ENCODE assay signal across 30 cellular contexts in genomic region chr1:81556968-81557367, GRCh38.
"Had no signal": no experiment of that assay in that cellular context is flagged by ENCODE, and none has a peak within 500 bp of the region (broad histone marks: within the 10 kb centered on the region; RNA-seq: fewer than 3 reads in every experiment).

No MANE protein-coding gene starts in this region.

- H3K36me3 ChIP-seq: adrenal gland, ascending aorta, breast epithelium, cardiac muscle cell, esophagus squamous epithelium, gastroesophageal sphincter had no signal

- H3K9me3 Mint-ChIP-seq: activated CD8-positive, alpha-beta T cell treated with anti-CD3 and anti-CD28 coated beads for 36 hours; activated naive CD4-positive, alpha-beta T cell treated with anti-CD3 and anti-CD28 coated beads for 36 hours; activated naive CD4-positive, alpha-beta T cell treated with anti-CD3 and anti-CD28 coated beads, Interleukin-2, amount 50 U/mL, for 24 hours; activated naive CD8-positive, alpha-beta T cell treated with anti-CD3 and anti-CD28 coated beads for 36 hours; activated naive CD8-positive, alpha-beta T cell treated with anti-CD3 and anti-CD28 coated beads, Interleukin-2, amount 50 U/mL, for 24 hours; activated T-helper 17 cell treated with anti-CD3 and anti-CD28 coated beads, Interleukin-2, amount 50 U/mL, for 72 hours; brain; dendritic cell treated with granulocyte-macrophage colony-stimulating factor and Interleukin-4, amounts not matched to agents 40 ng/mL and 50 ng/mL, for 4 days had no signal

- H3K27ac Mint-ChIP-seq: activated CD8-positive, alpha-beta T cell treated with anti-CD3 and anti-CD28 coated beads for 36 hours; activated naive CD4-positive, alpha-beta T cell treated with anti-CD3 and anti-CD28 coated beads for 36 hours; activated naive CD4-positive, alpha-beta T cell treated with anti-CD3 and anti-CD28 coated beads, Interleukin-2, amount 50 U/mL, for 24 hours; activated naive CD8-positive, alpha-beta T cell treated with anti-CD3 and anti-CD28 coated beads for 36 hours; activated naive CD8-positive, alpha-beta T cell treated with anti-CD3 and anti-CD28 coated beads, Interleukin-2, amount 50 U/mL, for 24 hours; activated T-helper 17 cell treated with anti-CD3 and anti-CD28 coated beads, Interleukin-2, amount 50 U/mL, for 72 hours; brain; dendritic cell treated with granulocyte-macrophage colony-stimulating factor and Interleukin-4, amounts not matched to agents 40 ng/mL and 50 ng/mL, for 4 days; effector memory CD8-positive, alpha-beta T cell had no signal

- H3K4me1 Mint-ChIP-seq: activated naive CD4-positive, alpha-beta T cell treated with anti-CD3 and anti-CD28 coated beads, Interleukin-2, amount 50 U/mL, for 24 hours; activated naive CD8-positive, alpha-beta T cell treated with anti-CD3 and anti-CD28 coated beads for 36 hours; activated naive CD8-positive, alpha-beta T cell treated with anti-CD3 and anti-CD28 coated beads, Interleukin-2, amount 50 U/mL, for 24 hours; activated T-helper 17 cell treated with anti-CD3 and anti-CD28 coated beads, Interleukin-2, amount 50 U/mL, for 72 hours; brain had no signal

- H3K4me3 Mint-ChIP-seq: activated CD8-positive, alpha-beta T cell treated with anti-CD3 and anti-CD28 coated beads for 36 hours; activated naive CD4-positive, alpha-beta T cell treated with anti-CD3 and anti-CD28 coated beads for 36 hours; activated naive CD4-positive, alpha-beta T cell treated with anti-CD3 and anti-CD28 coated beads, Interleukin-2, amount 50 U/mL, for 24 hours; activated naive CD8-positive, alpha-beta T cell treated with anti-CD3 and anti-CD28 coated beads for 36 hours; activated naive CD8-positive, alpha-beta T cell treated with anti-CD3 and anti-CD28 coated beads, Interleukin-2, amount 50 U/mL, for 24 hours; activated T-cell treated with anti-CD3 and anti-CD28 coated beads, Interleukin-2, amount 50 U/mL, for 4 hours; activated T-helper 17 cell treated with anti-CD3 and anti-CD28 coated beads, Interleukin-2, amount 50 U/mL, for 72 hours; brain; dendritic cell treated with granulocyte-macrophage colony-stimulating factor and Interleukin-4, amounts not matched to agents 40 ng/mL and 50 ng/mL, for 4 days; effector memory CD8-positive, alpha-beta T cell had no signal

- H3K4me3 ChIP-seq: adrenal gland, ascending aorta, breast epithelium, cardiac muscle cell, coronary artery, dorsolateral prefrontal cortex, esophagus squamous epithelium, gastroesophageal sphincter had no signal

- DNase-seq: activated CD4-positive, alpha-beta T cell treated with anti-CD3 and anti-CD28 coated beads for 1 hour; activated CD4-positive, alpha-beta T cell treated with anti-CD3 and anti-CD28 coated beads for 48 hours; activated CD4-positive, alpha-beta T cell treated with anti-CD3 and anti-CD28 coated beads, Interleukin-2, amount 50 U/mL, for 1 hour; activated CD4-positive, alpha-beta T cell treated with anti-CD3 and anti-CD28 coated beads, Interleukin-2, amount 50 U/mL, for 48 hours; activated CD8-positive, alpha-beta memory T cell treated with anti-CD3 and anti-CD28 coated beads for 24 hours; activated CD8-positive, alpha-beta T cell treated with anti-CD3 and anti-CD28 coated beads for 36 hours; activated effector memory CD4-positive, alpha-beta T cell treated with Interleukin-2 at 50 U/mL for 16 hours; activated naive CD4-positive, alpha-beta T cell treated with anti-CD3 and anti-CD28 coated beads for 36 hours; activated naive CD8-positive, alpha-beta T cell treated with anti-CD3 and anti-CD28 coated beads for 36 hours; activated naive CD8-positive, alpha-beta T cell treated with anti-CD3 and anti-CD28 coated beads, Interleukin-2, amount 50 U/mL, for 24 hours; activated T-cell treated with anti-CD3 and anti-CD28 coated beads, Interleukin-2, amount 50 U/mL, for 4 hours; adrenal gland; amygdala; central memory CD4-positive, alpha-beta T cell; cerebellar nuclear complex; dorsolateral prefrontal cortex; effector memory CD8-positive, alpha-beta T cell; erythroblast; esophagus squamous epithelium; foreskin melanocyte; T-helper 2 cell had no signal

- H3K27me3 Mint-ChIP-seq: activated CD8-positive, alpha-beta T cell treated with anti-CD3 and anti-CD28 coated beads for 36 hours; activated naive CD4-positive, alpha-beta T cell treated with anti-CD3 and anti-CD28 coated beads, Interleukin-2, amount 50 U/mL, for 24 hours; activated naive CD8-positive, alpha-beta T cell treated with anti-CD3 and anti-CD28 coated beads for 36 hours; activated naive CD8-positive, alpha-beta T cell treated with anti-CD3 and anti-CD28 coated beads, Interleukin-2, amount 50 U/mL, for 24 hours; activated T-helper 17 cell treated with anti-CD3 and anti-CD28 coated beads, Interleukin-2, amount 50 U/mL, for 72 hours; dendritic cell treated with granulocyte-macrophage colony-stimulating factor and Interleukin-4, amounts not matched to agents 40 ng/mL and 50 ng/mL, for 4 days; effector memory CD8-positive, alpha-beta T cell had no signal

- H3K9me3 ChIP-seq: adrenal gland, ascending aorta, breast epithelium, esophagus squamous epithelium, gastroesophageal sphincter had no signal

- ATAC-seq: activated CD8-positive, alpha-beta T cell treated with anti-CD3 and anti-CD28 coated beads for 36 hours; activated naive CD8-positive, alpha-beta T cell treated with anti-CD3 and anti-CD28 coated beads, Interleukin-2, amount 50 U/mL, for 24 hours; activated T-cell treated with anti-CD3 and anti-CD28 coated beads, Interleukin-2, amount 50 U/mL, for 4 hours; activated T-helper 17 cell treated with anti-CD3 and anti-CD28 coated beads, Interleukin-2, amount 50 U/mL, for 72 hours; effector memory CD8-positive, alpha-beta T cell; gastroesophageal sphincter had no signal

- H3K4me1 ChIP-seq: adrenal gland, ascending aorta, breast epithelium, gastroesophageal sphincter had no signal

- H3K36me3 Mint-ChIP-seq: activated naive CD4-positive, alpha-beta T cell treated with anti-CD3 and anti-CD28 coated beads, Interleukin-2, amount 50 U/mL, for 24 hours; activated naive CD8-positive, alpha-beta T cell treated with anti-CD3 and anti-CD28 coated beads for 36 hours; brain had no signal

- H3K27me3 ChIP-seq: adrenal gland, ascending aorta, breast epithelium, cardiac muscle cell, dorsolateral prefrontal cortex, esophagus squamous epithelium, gastroesophageal sphincter had no signal

- H3K27ac ChIP-seq: adrenal gland, ascending aorta, breast epithelium, cardiac muscle cell, coronary artery, dorsolateral prefrontal cortex, esophagus squamous epithelium, gastroesophageal sphincter had no signal
